In the genomic region with DNA sequence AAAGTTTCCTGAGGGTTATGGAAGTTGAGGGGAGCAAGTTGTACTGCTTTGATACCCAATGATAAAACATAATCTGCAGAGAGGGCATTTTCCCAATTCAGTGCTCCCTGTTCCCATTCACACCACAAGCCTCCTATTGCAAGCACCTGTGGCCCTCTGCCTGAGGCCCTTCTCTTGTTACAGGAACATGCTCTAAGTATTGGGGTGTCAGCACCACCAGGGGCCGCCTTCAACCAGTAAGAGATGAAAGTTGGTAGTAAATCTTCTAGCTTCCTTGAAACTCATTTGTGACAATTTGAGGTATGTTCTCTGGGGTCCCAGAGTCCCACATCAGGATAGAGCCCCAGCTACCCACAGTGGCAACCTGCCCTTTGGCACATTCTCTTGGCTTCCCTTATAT, we compare ENCODE assay signal across 13 cellular contexts.
DNase-seq lines count a peak whose midpoint lies in the region; ATAC-seq, FAIRE-seq and TF ChIP-seq lines count a peak whose summit lies in the region.
"Had no signal": no experiment of that assay in that cellular context is flagged by ENCODE, and none has a peak within 500 bp of the region (broad histone marks: within the 10 kb centered on the region; RNA-seq: fewer than 3 reads in every experiment).

No MANE protein-coding gene starts in this region.

- H4K8ac ChIP-seq in H1 (ENCODE audit: extremely low read depth, insufficient read depth, low read length): no peak overlapping the region

- no peaks in the 10 kb centered on the region for H4K20me1 ChIP-seq in H1 (replicated peaks in 1 of 2; ENCODE audit: control insufficient read depth in 1 of 2, insufficient read depth in 2 of 2, low read length in 2 of 2)

- DNase-seq in H1 (ENCODE audit: low read depth in 1 of 2, low spot score in 2 of 2): peak in 1 of 2 experiments; percentile 52
- no peak for DNase-seq in NCI-H748 (lab: John Stamatoyannopoulos, UW; ENCODE audit: unreplicated experiment)
- no peak for DNase-seq in globus pallidus (ENCODE audit: low spot score)
- no peak for DNase-seq in RWPE1 (ENCODE audit: low spot score)
- no peak for DNase-seq in effector CD8-positive, alpha-beta T cell (lab: John Stamatoyannopoulos, UW)
- DNase-seq: NCI-H1694, stomach had no signal

- H2AFZ ChIP-seq in H1 (ENCODE audit: low read length): peak overlapping the region; percentile 63

- H3K4me1 ChIP-seq in H1 (replicated peaks in 1 of 4; ENCODE audit: control insufficient read depth in 3 of 4, insufficient read depth in 4 of 4, low read length in 3 of 4): peaks cover 0 to 8% (median 4%) of the 10 kb centered on the region in 4 experiments; a peak in 3 of 7 replicates
- H3K4me1 ChIP-seq: right atrium auricular region, SJSA1, stomach had no signal

- CTCF ChIA-PET in H1 (lab: Charles Lee; ENCODE audit: partially characterized antibody): interaction anchor here (0.6 to 1.8 kb wide), 4 partner anchors 9 to 175 kb away, joined by 3 to 5 read pairs (median 3); no protein-coding TSS in a partner anchor
- CTCF ChIA-PET in RWPE1 (lab: Yijun Ruan, JAX): interaction anchor here (0.6 to 0.7 kb wide), 2 partner anchors 527 to 1666 kb away, joined by 3 to 4 read pairs; no protein-coding TSS in a partner anchor

- H3K4me3 ChIP-seq in H1 (ENCODE audit: extremely low read depth in 1 of 4, insufficient read depth in 2 of 4, low read depth in 3 of 4, low read length in 4 of 4): no peak overlapping the region
- H3K4me3 ChIP-seq: right atrium auricular region, SJSA1, stomach had no signal

- no peak overlapping the region for H3K27ac ChIP-seq in H1 (ENCODE audit: low read depth, low read length)
- no peak overlapping the region for H3K27ac ChIP-seq in RWPE1
- H3K27ac ChIP-seq: C4-2B, right atrium auricular region, SJSA1, stomach had no signal

- no peak overlapping the region for H3K14ac ChIP-seq in H1 (ENCODE audit: insufficient read length)

- no peak for FAIRE-seq in H1 (lab: Jason Lieb, UNC)

- POLR2A ChIA-PET in H1 (lab: Charles Lee; ENCODE audit: partially characterized antibody) (no interaction called here), RWPE1 (lab: Yijun Ruan, JAX; ENCODE audit: low non-redundant PET) (no interaction called here)

- no peaks in the 10 kb centered on the region for H3K9me3 ChIP-seq in H1 (ENCODE audit: insufficient read depth in 2 of 2, low read depth in 1 of 2, low read length in 1 of 2)
- H3K9me3 ChIP-seq: right atrium auricular region, SJSA1, stomach had no signal

- H3K56ac ChIP-seq in H1 (replicated peaks; ENCODE audit: insufficient read length, low read depth, low read length): no peak overlapping the region

- ATAC-seq in GM18505 (IDR thresholded peaks at IDR 0.05; ENCODE audit: unreplicated experiment) (peak; percentile 54), GM19452 (IDR thresholded peaks at IDR 0.05; ENCODE audit: unreplicated experiment) (peak; percentile 55), HG02885 (IDR thresholded peaks at IDR 0.05; ENCODE audit: poor library complexity, unreplicated experiment) (peak; percentile 52)

- no peak overlapping the region for H3K4me2 ChIP-seq in H1 (ENCODE audit: insufficient read depth in 1 of 2, low read depth in 2 of 2, low read length in 2 of 2)

- H2AK5ac ChIP-seq in H1 (ENCODE audit: low read depth, low read length): no peak overlapping the region

- H2BK5ac ChIP-seq in H1 (ENCODE audit: low read depth, low read length): no peak overlapping the region

- H2BK15ac ChIP-seq in H1 (ENCODE audit: low read length): peak overlapping the region; percentile 21; the same call in 1 of the 2 replicates

- no peak overlapping the region for H3K23ac ChIP-seq in H1 (ENCODE audit: insufficient read length)

- no peak overlapping the region for H4K91ac ChIP-seq in H1 (replicated peaks; ENCODE audit: insufficient read length, low read length)

- no peaks in the 10 kb centered on the region for H3K79me2 ChIP-seq in H1 (ENCODE audit: control insufficient read depth in 1 of 2, insufficient read depth in 2 of 2, low read length in 2 of 2)

- no peak overlapping the region for H3K4ac ChIP-seq in H1 (replicated peaks; ENCODE audit: insufficient read length, low read depth, low read length)

- no peaks in the 10 kb centered on the region for H3K79me1 ChIP-seq in H1 (ENCODE audit: low read depth, low read length)

- H3K18ac ChIP-seq in H1 (ENCODE audit: extremely low read depth, low read length): no peak overlapping the region

- no peak overlapping the region for H2BK120ac ChIP-seq in H1 (replicated peaks; ENCODE audit: low read depth, low read length)

- WGBS in H1 (ENCODE audit: extremely low coverage in 1 of 2, insufficient coverage in 1 of 2, insufficient read length in 1 of 2, insufficient replicate concordance in 2 of 2, low coverage in 1 of 2, low lambda C conversion rate in 2 of 2, missing lambda C conversion rate in 1 of 2), 2 experiments: 82% methylated on average over 1 of the region's 1 CpG; no CpG with 5 or more reads in 1 of the 2 experiments

- no peak overlapping the region for H4K5ac ChIP-seq in H1 (ENCODE audit: insufficient read length, low read depth, low read length)

- H3K9ac ChIP-seq in H1 (replicated peaks in 1 of 4; ENCODE audit: extremely low read depth in 1 of 4, low read depth in 3 of 4, low read length in 3 of 4): no peak overlapping the region

- TF ChIP-seq POLR2A in GM18505 (IDR thresholded peaks at IDR 0.05; ENCODE audit: borderline replicate concordance, extremely low read depth, insufficient read depth, insufficient read length) (no peak), H1 (IDR thresholded peaks at IDR 0.05; ENCODE audit: control extremely low read depth in 1 of 2, low read depth in 2 of 2, low read length in 2 of 2) (no peak)

- no peak for TF ChIP-seq EP300 in H1 (IDR thresholded peaks at IDR 0.05; ENCODE audit: borderline replicate concordance in 1 of 2, low read depth in 2 of 2, low read length in 2 of 2)

- no peaks in the 10 kb centered on the region for H3K36me3 ChIP-seq in H1 (ENCODE audit: control insufficient read depth in 2 of 4, insufficient read depth in 4 of 4, low read length in 3 of 4)
- H3K36me3 ChIP-seq: right atrium auricular region, SJSA1, stomach had no signal

- no peaks in the 10 kb centered on the region for H3K23me2 ChIP-seq in H1 (ENCODE audit: low read depth, low read length)

- TF ChIP-seq CTCF in H1 (IDR thresholded peaks at IDR 0.05; ENCODE audit: control extremely low read depth in 1 of 3, insufficient read depth in 1 of 3, low read depth in 1 of 3, low read length in 3 of 3): peak in 2 of 3 experiments; percentile 31 to 32; a peak in 3 of 4 replicates
- TF ChIP-seq CTCF in RWPE1 (conservative IDR thresholded peaks at IDR 0.05; ENCODE audit: low read depth): no peak

- H2BK12ac ChIP-seq in H1 (ENCODE audit: low read depth, low read length): no peak overlapping the region

- H3K27me3 ChIP-seq in H1 (replicated peaks in 1 of 4; ENCODE audit: control insufficient read depth in 3 of 4, extremely low read depth in 1 of 4, insufficient read depth in 3 of 4, low read length in 3 of 4): no peaks in the 10 kb centered on the region
- H3K27me3 ChIP-seq: right atrium auricular region, SJSA1, stomach had no signal

- no peak overlapping the region for H2BK20ac ChIP-seq in H1 (ENCODE audit: low read length)

- TF ChIP-seq RAD21 in H1 (IDR thresholded peaks at IDR 0.05 in 1 of 2, conservative IDR thresholded peaks at IDR 0.05 in 1 of 2; ENCODE audit: low read depth in 2 of 2, low read length in 2 of 2): peak; percentile 41 to 61

TF ChIP-seq in H1, 55 proteins besides CTCF, POLR2A, EP300 and RAD21:
- no peak for TF ChIP-seq FOSL1 (IDR thresholded peaks at IDR 0.05; ENCODE audit: insufficient read depth, low read depth, low read length)
- TF ChIP-seq E2F6 (IDR thresholded peaks at IDR 0.05): no peak
- TF ChIP-seq SUZ12 (IDR thresholded peaks at IDR 0.05; ENCODE audit: low read length): no peak
- TF ChIP-seq USF2 (IDR thresholded peaks at IDR 0.05; ENCODE audit: low read length): no peak
TF ChIP-seq in H1: peak in this region for 0.
